In genomic region chr1:211337430-211338227, GRCh38 we compare ENCODE assay signal across 18 cellular contexts. TPM values are rescaled to one million over a fixed set of nuclear protein-coding genes. Genes with fewer than 3 reads are reported as not detected.
DNase-seq lines count a peak whose midpoint lies in the region; ATAC-seq, FAIRE-seq and TF ChIP-seq lines count a peak whose summit lies in the region.
"Had no signal": no experiment of that assay in that cellular context is flagged by ENCODE, and none has a peak within 500 bp of the region (broad histone marks: within the 10 kb centered on the region; RNA-seq: fewer than 3 reads in every experiment).

No MANE protein-coding gene starts in this region.

- H3K36me3 ChIP-seq in CD8-positive, alpha-beta memory T cell (ENCODE audit: insufficient read depth, low read length) = no peaks in the 10 kb centered on the region
- H3K36me3 ChIP-seq: cardiac muscle cell, lower lobe of right lung, prostate gland had no signal

- H3K9me3 Mint-ChIP-seq in T-helper 1 cell treated with Interleukin-12 subunit alpha and Interleukin-12 subunit beta and Interleukin-4 antibody, amounts not matched to agents 30 μg/mL and 1 μg/mL, for 36 hours = no peaks in the 10 kb centered on the region
- H3K9me3 Mint-ChIP-seq in CD8-positive, alpha-beta memory T cell = no peaks in the 10 kb centered on the region
- H3K9me3 Mint-ChIP-seq in activated CD8-positive, alpha-beta T cell treated with anti-CD3 and anti-CD28 coated beads for 36 hours = no peaks in the 10 kb centered on the region
- peaks cover 0 to 2% (median 0%) of the 10 kb centered on the region in 7 donors for H3K9me3 Mint-ChIP-seq in naive B cell
- H3K9me3 Mint-ChIP-seq: HFFc6 had no signal

- CTCF ChIA-PET in CD8-positive, alpha-beta memory T cell (lab: Charles Lee) = interaction anchor here (1.5 to 5.2 kb wide), 3 partner anchors 10 to 14 kb away, joined by 7 to 33 read pairs (median 8); partner anchors contain the start of gene TRAF5
- CTCF ChIA-PET in activated CD8-positive, alpha-beta T cell treated with anti-CD3 and anti-CD28 coated beads for 36 hours (lab: Charles Lee) = interaction anchor here (1.3 to 3.8 kb wide), 8 partner anchors 9 to 177 kb away, joined by 3 to 26 read pairs (median 10); no protein-coding TSS in a partner anchor

- H3K4me3 Mint-ChIP-seq in T-helper 1 cell treated with Interleukin-12 subunit alpha and Interleukin-12 subunit beta and Interleukin-4 antibody, amounts not matched to agents 30 μg/mL and 1 μg/mL, for 36 hours = no peak overlapping the region
- H3K4me3 Mint-ChIP-seq in CD8-positive, alpha-beta memory T cell = peak overlapping the region in 6 of 7 donors; percentile 6 to 89 (median 70)
- H3K4me3 Mint-ChIP-seq in activated CD8-positive, alpha-beta T cell treated with anti-CD3 and anti-CD28 coated beads for 36 hours = no peak overlapping the region
- H3K4me3 Mint-ChIP-seq in naive B cell = peak overlapping the region; percentile 70 to 90 (median 84)
- H3K4me3 Mint-ChIP-seq: CD14-positive monocyte, HFFc6 had no signal

- no peak overlapping the region for H3K4me3 ChIP-seq in CD8-positive, alpha-beta memory T cell (ENCODE audit: low read length)
- H3K4me3 ChIP-seq: cardiac muscle cell, lower lobe of right lung, prostate gland, smooth muscle cell had no signal

- FAIRE-seq in GM19239 (lab: Jason Lieb, UNC) = no peak

- TF ChIP-seq CTCF in activated CD8-positive, alpha-beta T cell treated with anti-CD3 and anti-CD28 coated beads for 36 hours (IDR thresholded peaks at IDR 0.05) = no peak

- POLR2A ChIA-PET in CD8-positive, alpha-beta memory T cell (lab: Charles Lee) = no interaction called here
- POLR2A ChIA-PET in activated CD8-positive, alpha-beta T cell treated with anti-CD3 and anti-CD28 coated beads for 36 hours (lab: Charles Lee) = interaction anchor here (1.0 to 6.0 kb wide), 5 partner anchors 9 to 177 kb away, joined by 3 to 45 read pairs (median 3); partner anchors contain the start of gene TRAF5

- intact Hi-C loops in activated CD8-positive, alpha-beta T cell treated with anti-CD3 and anti-CD28 coated beads for 36 hours (cut with micrococcal nuclease) = no loop called here

- peak overlapping the region; percentile 29 for H3K27ac Mint-ChIP-seq in T-helper 1 cell treated with Interleukin-12 subunit alpha and Interleukin-12 subunit beta and Interleukin-4 antibody, amounts not matched to agents 30 μg/mL and 1 μg/mL, for 36 hours
- peak overlapping the region; percentile 82 to 96 (median 90) for H3K27ac Mint-ChIP-seq in CD8-positive, alpha-beta memory T cell
- H3K27ac Mint-ChIP-seq in activated CD8-positive, alpha-beta T cell treated with anti-CD3 and anti-CD28 coated beads for 36 hours = peak overlapping the region; percentile 88
- H3K27ac Mint-ChIP-seq in naive B cell = peak overlapping the region; percentile 85 to 97 (median 93)
- H3K27ac Mint-ChIP-seq: HFFc6 had no signal

- no peak for ATAC-seq in activated CD8-positive, alpha-beta T cell treated with anti-CD3 and anti-CD28 coated beads for 36 hours
- no peak for ATAC-seq in naive B cell (ENCODE audit: low read depth in 2 of 2)
- ATAC-seq: lower lobe of right lung had no signal

- no peaks in the 10 kb centered on the region for H3K27me3 Mint-ChIP-seq in T-helper 1 cell treated with Interleukin-12 subunit alpha and Interleukin-12 subunit beta and Interleukin-4 antibody, amounts not matched to agents 30 μg/mL and 1 μg/mL, for 36 hours (ENCODE audit: low read depth)
- no peaks in the 10 kb centered on the region for H3K27me3 Mint-ChIP-seq in CD8-positive, alpha-beta memory T cell
- no peaks in the 10 kb centered on the region for H3K27me3 Mint-ChIP-seq in activated CD8-positive, alpha-beta T cell treated with anti-CD3 and anti-CD28 coated beads for 36 hours
- no peaks in the 10 kb centered on the region for H3K27me3 Mint-ChIP-seq in naive B cell

- DNase-seq in T-helper 1 cell = no peak
- DNase-seq in CD8-positive, alpha-beta memory T cell = no peak
- DNase-seq in activated CD8-positive, alpha-beta T cell treated with anti-CD3 and anti-CD28 coated beads for 36 hours = no peak
- no peak for DNase-seq in naive B cell
- no peak for DNase-seq in NK-92 treated with Interleukin-12 subunit alpha and Interleukin-12 subunit beta, amount 100 ng/mL, for 24 hours (lab: John Stamatoyannopoulos, UW)
- DNase-seq in EL = no peak
- no peak for DNase-seq in GM19239 (ENCODE audit: insufficient read length, low spot score)
- DNase-seq: 8988T; activated CD8-positive, alpha-beta memory T cell treated with anti-CD3 and anti-CD28 coated beads, Interleukin-2, amount 50 U/mL, for 48 hours; DND-41; HFFc6; lower lobe of right lung; NCI-H748 treated with DMSO at 0.1 percent for 48 hours had no signal

- no peaks in the 10 kb centered on the region for H3K27me3 ChIP-seq in CD8-positive, alpha-beta memory T cell (ENCODE audit: insufficient read depth, low read length, poor library complexity, severe bottlenecking)
- H3K27me3 ChIP-seq: cardiac muscle cell had no signal

- H3K4me1 Mint-ChIP-seq in T-helper 1 cell treated with Interleukin-12 subunit alpha and Interleukin-12 subunit beta and Interleukin-4 antibody, amounts not matched to agents 30 μg/mL and 1 μg/mL, for 36 hours (ENCODE audit: low read depth) = peaks cover 70% of the 10 kb centered on the region
- peaks cover 90 to 94% (median 93%) of the 10 kb centered on the region in 3 donors for H3K4me1 Mint-ChIP-seq in CD8-positive, alpha-beta memory T cell
- peaks cover 86% of the 10 kb centered on the region for H3K4me1 Mint-ChIP-seq in activated CD8-positive, alpha-beta T cell treated with anti-CD3 and anti-CD28 coated beads for 36 hours (ENCODE audit: low read depth)
- H3K4me1 Mint-ChIP-seq in naive B cell = peaks cover 75 to 100% (median 92%) of the 10 kb centered on the region in 3 donors

- peaks cover 88% of the 10 kb centered on the region for H3K4me1 ChIP-seq in CD8-positive, alpha-beta memory T cell (ENCODE audit: insufficient read depth, low read length)
- H3K4me1 ChIP-seq: lower lobe of right lung had no signal

- H3K27ac ChIP-seq in CD8-positive, alpha-beta memory T cell (ENCODE audit: low read depth, low read length) = no peak overlapping the region
- H3K27ac ChIP-seq: cardiac muscle cell, lower lobe of right lung, prostate gland had no signal

- peaks cover 20% of the 10 kb centered on the region for H3K36me3 Mint-ChIP-seq in T-helper 1 cell treated with Interleukin-12 subunit alpha and Interleukin-12 subunit beta and Interleukin-4 antibody, amounts not matched to agents 30 μg/mL and 1 μg/mL, for 36 hours (ENCODE audit: low read depth)
- H3K36me3 Mint-ChIP-seq in CD8-positive, alpha-beta memory T cell = peaks cover 0 to 15% (median 13%) of the 10 kb centered on the region in 3 donors
- H3K36me3 Mint-ChIP-seq in activated CD8-positive, alpha-beta T cell treated with anti-CD3 and anti-CD28 coated beads for 36 hours (ENCODE audit: low read depth) = peaks cover 28% of the 10 kb centered on the region
- H3K36me3 Mint-ChIP-seq in naive B cell = peaks cover 10 to 17% of the 10 kb centered on the region in 2 donors
- H3K36me3 Mint-ChIP-seq: CD14-positive monocyte had no signal

- H3K9me3 ChIP-seq in CD8-positive, alpha-beta memory T cell (ENCODE audit: low read length) = no peaks in the 10 kb centered on the region
- H3K9me3 ChIP-seq: lower lobe of right lung, prostate gland had no signal

RNA-seq across cellular contexts. Expression of gene TRAF5, which starts 11.0 kb away (rescaled TPM):
- 10 to 100 TPM; 30.7 to 33.7 TPM for total RNA-seq in CD8-positive, alpha-beta memory T cell
- 38.3 TPM for polyA plus RNA-seq in CD8-positive, alpha-beta memory T cell
- total RNA-seq in activated CD8-positive, alpha-beta T cell treated with anti-CD3 and anti-CD28 coated beads for 36 hours = 10 to 100 TPM; 40.6 to 42.5 TPM
- 100 to 1,000 TPM in 1 of 6 donors, 10 to 100 TPM in 5; 41.1 to 105 (median 80.3) TPM for polyA plus RNA-seq in naive B cell (ENCODE audit: low read depth in 6 of 6)

Comparison
In these comparisons a context has a peak if more than half of its experiments do, and no peak if none do; other contexts are left out.
1. H3K27ac Mint-ChIP-seq: peak in every context shown above with its lines; median percentile 93 in naive B cell; 90 in CD8-positive, alpha-beta memory T cell; 88 in activated CD8-positive, alpha-beta T cell treated with anti-CD3 and anti-CD28 coated beads for 36 hours; 29 in T-helper 1 cell treated with Interleukin-12 subunit alpha and Interleukin-12 subunit beta and Interleukin-4 antibody, amounts not matched to agents 30 μg/mL and 1 μg/mL, for 36 hours.
2. H3K4me3 Mint-ChIP-seq: peak in CD8-positive, alpha-beta memory T cell (6 of 7) and naive B cell (8 of 8); none in T-helper 1 cell treated with Interleukin-12 subunit alpha and Interleukin-12 subunit beta and Interleukin-4 antibody, amounts not matched to agents 30 μg/mL and 1 μg/mL, for 36 hours (single experiment) and activated CD8-positive, alpha-beta T cell treated with anti-CD3 and anti-CD28 coated beads for 36 hours (single experiment).